1 cellular context compared by ENCODE assay signal in the genomic region with DNA sequence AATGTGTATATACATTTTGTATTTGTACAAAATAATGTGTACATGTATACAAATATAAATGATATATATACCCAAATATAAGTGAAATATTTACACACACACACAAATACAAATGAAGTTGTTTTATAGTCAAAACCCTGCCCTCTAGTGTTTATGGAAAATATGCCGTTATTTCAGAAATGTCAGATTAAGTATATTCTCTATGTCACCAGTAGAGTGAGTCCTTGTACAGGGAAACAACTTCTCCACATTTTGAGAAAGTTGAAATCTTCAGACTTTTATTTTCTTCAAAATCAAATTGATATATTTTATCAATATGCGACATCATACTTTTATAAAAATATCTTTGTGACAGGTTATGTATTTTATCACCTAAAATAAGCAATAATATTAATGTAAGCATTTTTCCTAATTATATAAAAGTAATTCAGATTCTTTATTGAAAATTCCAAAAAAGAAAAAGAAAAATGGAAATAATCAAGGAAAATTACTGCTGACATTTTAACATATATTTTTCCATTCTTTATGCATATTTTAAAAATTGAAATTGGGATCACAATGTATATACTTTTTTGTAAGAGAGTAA.
TF ChIP-seq lines count a peak whose summit lies in the region.

No MANE protein-coding gene starts in this region.

TF ChIP-seq in GM23338, 12 proteins besides CTCF, POLR2A, EP300 and RAD21:
- TF ChIP-seq, protein P1, sequence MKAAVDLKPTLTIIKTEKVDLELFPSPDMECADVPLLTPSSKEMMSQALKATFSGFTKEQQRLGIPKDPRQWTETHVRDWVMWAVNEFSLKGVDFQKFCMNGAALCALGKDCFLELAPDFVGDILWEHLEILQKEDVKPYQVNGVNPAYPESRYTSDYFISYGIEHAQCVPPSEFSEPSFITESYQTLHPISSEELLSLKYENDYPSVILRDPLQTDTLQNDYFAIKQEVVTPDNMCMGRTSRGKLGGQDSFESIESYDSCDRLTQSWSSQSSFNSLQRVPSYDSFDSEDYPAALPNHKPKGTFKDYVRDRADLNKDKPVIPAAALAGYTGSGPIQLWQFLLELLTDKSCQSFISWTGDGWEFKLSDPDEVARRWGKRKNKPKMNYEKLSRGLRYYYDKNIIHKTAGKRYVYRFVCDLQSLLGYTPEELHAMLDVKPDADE (IDR thresholded peaks at IDR 0.05) = no peak
- TF ChIP-seq ZNF114 (CRISPR knock-in tag; IDR thresholded peaks at IDR 0.05) (no peak), JUNB (IDR thresholded peaks at IDR 0.05; ENCODE audit: unreplicated experiment) (no peak)
- TF ChIP-seq, protein P2, sequence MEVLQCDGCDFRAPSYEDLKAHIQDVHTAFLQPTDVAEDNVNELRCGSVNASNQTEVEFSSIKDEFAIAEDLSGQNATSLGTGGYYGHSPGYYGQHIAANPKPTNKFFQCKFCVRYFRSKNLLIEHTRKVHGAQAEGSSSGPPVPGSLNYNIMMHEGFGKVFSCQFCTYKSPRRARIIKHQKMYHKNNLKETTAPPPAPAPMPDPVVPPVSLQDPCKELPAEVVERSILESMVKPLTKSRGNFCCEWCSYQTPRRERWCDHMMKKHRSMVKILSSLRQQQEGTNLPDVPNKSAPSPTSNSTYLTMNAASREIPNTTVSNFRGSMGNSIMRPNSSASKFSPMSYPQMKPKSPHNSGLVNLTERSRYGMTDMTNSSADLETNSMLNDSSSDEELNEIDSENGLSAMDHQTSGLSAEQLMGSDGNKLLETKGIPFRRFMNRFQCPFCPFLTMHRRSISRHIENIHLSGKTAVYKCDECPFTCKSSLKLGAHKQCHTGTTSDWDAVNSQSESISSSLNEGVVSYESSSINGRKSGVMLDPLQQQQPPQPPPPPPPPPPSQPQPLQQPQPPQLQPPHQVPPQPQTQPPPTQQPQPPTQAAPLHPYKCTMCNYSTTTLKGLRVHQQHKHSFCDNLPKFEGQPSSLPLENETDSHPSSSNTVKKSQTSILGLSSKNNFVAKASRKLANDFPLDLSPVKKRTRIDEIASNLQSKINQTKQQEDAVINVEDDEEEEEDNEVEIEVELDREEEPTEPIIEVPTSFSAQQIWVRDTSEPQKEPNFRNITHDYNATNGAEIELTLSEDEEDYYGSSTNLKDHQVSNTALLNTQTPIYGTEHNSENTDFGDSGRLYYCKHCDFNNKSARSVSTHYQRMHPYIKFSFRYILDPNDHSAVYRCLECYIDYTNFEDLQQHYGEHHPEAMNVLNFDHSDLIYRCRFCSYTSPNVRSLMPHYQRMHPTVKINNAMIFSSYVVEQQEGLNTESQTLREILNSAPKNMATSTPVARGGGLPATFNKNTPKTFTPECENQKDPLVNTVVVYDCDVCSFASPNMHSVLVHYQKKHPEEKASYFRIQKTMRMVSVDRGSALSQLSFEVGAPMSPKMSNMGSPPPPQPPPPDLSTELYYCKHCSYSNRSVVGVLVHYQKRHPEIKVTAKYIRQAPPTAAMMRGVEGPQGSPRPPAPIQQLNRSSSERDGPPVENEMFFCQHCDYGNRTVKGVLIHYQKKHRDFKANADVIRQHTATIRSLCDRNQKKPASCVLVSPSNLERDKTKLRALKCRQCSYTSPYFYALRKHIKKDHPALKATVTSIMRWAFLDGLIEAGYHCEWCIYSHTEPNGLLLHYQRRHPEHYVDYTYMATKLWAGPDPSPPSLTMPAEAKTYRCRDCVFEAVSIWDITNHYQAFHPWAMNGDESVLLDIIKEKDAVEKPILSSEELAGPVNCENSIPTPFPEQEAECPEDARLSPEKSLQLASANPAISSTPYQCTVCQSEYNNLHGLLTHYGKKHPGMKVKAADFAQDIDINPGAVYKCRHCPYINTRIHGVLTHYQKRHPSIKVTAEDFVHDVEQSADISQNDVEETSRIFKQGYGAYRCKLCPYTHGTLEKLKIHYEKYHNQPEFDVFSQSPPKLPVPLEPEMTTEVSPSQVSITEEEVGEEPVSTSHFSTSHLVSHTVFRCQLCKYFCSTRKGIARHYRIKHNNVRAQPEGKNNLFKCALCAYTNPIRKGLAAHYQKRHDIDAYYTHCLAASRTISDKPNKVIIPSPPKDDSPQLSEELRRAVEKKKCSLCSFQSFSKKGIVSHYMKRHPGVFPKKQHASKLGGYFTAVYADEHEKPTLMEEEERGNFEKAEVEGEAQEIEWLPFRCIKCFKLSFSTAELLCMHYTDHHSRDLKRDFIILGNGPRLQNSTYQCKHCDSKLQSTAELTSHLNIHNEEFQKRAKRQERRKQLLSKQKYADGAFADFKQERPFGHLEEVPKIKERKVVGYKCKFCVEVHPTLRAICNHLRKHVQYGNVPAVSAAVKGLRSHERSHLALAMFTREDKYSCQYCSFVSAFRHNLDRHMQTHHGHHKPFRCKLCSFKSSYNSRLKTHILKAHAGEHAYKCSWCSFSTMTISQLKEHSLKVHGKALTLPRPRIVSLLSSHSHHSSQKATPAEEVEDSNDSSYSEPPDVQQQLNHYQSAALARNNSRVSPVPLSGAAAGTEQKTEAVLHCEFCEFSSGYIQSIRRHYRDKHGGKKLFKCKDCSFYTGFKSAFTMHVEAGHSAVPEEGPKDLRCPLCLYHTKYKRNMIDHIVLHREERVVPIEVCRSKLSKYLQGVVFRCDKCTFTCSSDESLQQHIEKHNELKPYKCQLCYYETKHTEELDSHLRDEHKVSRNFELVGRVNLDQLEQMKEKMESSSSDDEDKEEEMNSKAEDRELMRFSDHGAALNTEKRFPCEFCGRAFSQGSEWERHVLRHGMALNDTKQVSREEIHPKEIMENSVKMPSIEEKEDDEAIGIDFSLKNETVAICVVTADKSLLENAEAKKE (CRISPR knock-in tag; IDR thresholded peaks at IDR 0.05) = no peak
